Comparison of ENCODE assay signal across 1 cellular context in the genomic region with DNA sequence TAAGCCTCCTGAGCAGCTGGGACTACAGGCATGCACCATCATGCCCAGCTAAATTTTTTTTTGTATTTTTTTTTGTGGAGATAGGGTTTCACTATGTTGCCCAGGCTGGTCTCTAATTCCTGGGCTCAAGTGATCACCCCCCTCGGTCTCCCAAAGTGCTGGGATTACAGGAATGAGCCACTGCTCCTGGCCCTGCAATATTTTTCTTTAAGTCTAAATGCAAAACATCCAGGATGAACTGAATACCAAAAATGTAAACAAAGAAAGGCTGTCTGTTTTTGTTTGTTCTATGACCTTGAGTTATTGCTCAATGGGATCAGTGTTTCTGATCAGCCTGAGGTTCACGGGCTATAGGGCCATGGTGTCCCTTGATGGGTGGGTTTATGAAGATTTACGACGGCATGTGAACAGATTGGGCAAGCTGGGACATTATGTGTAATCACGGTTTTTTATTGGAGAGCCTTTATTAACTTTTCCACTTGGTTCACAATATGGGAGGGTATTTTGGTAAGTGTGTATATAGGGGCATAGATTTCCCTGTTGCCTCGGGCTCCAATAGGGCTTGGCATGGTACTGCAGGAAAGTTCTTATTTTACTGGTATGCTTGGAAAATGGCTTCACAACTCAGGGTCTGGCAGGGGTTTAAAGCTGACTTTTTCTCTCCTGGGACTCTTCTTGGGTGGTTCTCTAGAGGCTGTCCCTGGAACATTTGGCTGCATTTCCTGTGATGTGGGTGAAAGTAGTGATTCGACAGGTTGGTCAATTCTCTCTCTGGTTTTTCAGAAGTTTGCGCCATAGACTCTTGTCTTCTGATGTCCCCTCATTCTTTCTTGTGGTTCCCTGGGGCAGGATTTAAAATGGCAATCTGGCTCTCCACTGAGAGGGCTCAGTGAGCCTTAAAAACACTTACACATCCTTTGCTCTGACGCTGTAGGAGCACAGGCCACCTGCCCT.
TF ChIP-seq lines count a peak whose summit lies in the region.

No MANE protein-coding gene starts in this region.

TF ChIP-seq in HepG2, 621 proteins besides CTCF, POLR2A, EP300 and RAD21 (continued from another document and continues in another):
- TF ChIP-seq, protein P1, sequence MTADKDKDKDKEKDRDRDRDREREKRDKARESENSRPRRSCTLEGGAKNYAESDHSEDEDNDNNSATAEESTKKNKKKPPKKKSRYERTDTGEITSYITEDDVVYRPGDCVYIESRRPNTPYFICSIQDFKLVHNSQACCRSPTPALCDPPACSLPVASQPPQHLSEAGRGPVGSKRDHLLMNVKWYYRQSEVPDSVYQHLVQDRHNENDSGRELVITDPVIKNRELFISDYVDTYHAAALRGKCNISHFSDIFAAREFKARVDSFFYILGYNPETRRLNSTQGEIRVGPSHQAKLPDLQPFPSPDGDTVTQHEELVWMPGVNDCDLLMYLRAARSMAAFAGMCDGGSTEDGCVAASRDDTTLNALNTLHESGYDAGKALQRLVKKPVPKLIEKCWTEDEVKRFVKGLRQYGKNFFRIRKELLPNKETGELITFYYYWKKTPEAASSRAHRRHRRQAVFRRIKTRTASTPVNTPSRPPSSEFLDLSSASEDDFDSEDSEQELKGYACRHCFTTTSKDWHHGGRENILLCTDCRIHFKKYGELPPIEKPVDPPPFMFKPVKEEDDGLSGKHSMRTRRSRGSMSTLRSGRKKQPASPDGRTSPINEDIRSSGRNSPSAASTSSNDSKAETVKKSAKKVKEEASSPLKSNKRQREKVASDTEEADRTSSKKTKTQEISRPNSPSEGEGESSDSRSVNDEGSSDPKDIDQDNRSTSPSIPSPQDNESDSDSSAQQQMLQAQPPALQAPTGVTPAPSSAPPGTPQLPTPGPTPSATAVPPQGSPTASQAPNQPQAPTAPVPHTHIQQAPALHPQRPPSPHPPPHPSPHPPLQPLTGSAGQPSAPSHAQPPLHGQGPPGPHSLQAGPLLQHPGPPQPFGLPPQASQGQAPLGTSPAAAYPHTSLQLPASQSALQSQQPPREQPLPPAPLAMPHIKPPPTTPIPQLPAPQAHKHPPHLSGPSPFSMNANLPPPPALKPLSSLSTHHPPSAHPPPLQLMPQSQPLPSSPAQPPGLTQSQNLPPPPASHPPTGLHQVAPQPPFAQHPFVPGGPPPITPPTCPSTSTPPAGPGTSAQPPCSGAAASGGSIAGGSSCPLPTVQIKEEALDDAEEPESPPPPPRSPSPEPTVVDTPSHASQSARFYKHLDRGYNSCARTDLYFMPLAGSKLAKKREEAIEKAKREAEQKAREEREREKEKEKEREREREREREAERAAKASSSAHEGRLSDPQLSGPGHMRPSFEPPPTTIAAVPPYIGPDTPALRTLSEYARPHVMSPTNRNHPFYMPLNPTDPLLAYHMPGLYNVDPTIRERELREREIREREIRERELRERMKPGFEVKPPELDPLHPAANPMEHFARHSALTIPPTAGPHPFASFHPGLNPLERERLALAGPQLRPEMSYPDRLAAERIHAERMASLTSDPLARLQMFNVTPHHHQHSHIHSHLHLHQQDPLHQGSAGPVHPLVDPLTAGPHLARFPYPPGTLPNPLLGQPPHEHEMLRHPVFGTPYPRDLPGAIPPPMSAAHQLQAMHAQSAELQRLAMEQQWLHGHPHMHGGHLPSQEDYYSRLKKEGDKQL (CRISPR knock-in tag; IDR thresholded peaks at IDR 0.05; ENCODE audit: low read depth), result peak; percentile 68; the same call in 1 of the 2 replicates
- TF ChIP-seq WIZ (CRISPR knock-in tag; IDR thresholded peaks at IDR 0.05) (no peak), PATZ1 (CRISPR knock-in tag; IDR thresholded peaks at IDR 0.05) (peak; percentile 25; the same call in 1 of the 2 replicates), SNAPC4 (CRISPR knock-in tag; IDR thresholded peaks at IDR 0.05) (peak; percentile 74), ZNF777 (CRISPR knock-in tag; IDR thresholded peaks at IDR 0.05) (peak; percentile 53; the same call in 1 of the 2 replicates), TBX3 (IDR thresholded peaks at IDR 0.05; ENCODE audit: borderline replicate concordance) (no peak), KLF11 (CRISPR knock-in tag; IDR thresholded peaks at IDR 0.05) (no peak), ZNF337 (CRISPR knock-in tag; IDR thresholded peaks at IDR 0.05; ENCODE audit: borderline replicate concordance, low read depth) (no peak), ZNF543 (CRISPR knock-in tag; IDR thresholded peaks at IDR 0.05) (no peak), ZNF44 (CRISPR knock-in tag; IDR thresholded peaks at IDR 0.05) (no peak), DDIT3 (CRISPR knock-in tag; IDR thresholded peaks at IDR 0.05) (no peak), HNF1B (CRISPR knock-in tag; IDR thresholded peaks at IDR 0.05) (0 out of 2 replicates have a peak, but pooled peaks have one; percentile 30), JARID2 (CRISPR knock-in tag; IDR thresholded peaks at IDR 0.05; ENCODE audit: insufficient replicate concordance) (no peak), ZSCAN31 (CRISPR knock-in tag; IDR thresholded peaks at IDR 0.05; ENCODE audit: low read depth) (peak; percentile 36; the same call in 1 of the 2 replicates), TRIM24 (CRISPR knock-in tag; IDR thresholded peaks at IDR 0.05) (no peak), ZNF761 (CRISPR knock-in tag; conservative IDR thresholded peaks at IDR 0.05) (no peak), FIP1L1 (IDR thresholded peaks at IDR 0.05; ENCODE audit: borderline replicate concordance, insufficient read depth, low read depth, low read length) (no peak), TCF7 (IDR thresholded peaks at IDR 0.05; ENCODE audit: low read depth) (peak; percentile 62), GMEB2 (CRISPR knock-in tag; IDR thresholded peaks at IDR 0.05; ENCODE audit: low read depth) (no peak), MLX (CRISPR knock-in tag; IDR thresholded peaks at IDR 0.05) (peak; percentile 67; the same call in 1 of the 2 replicates), ZNF468 (CRISPR knock-in tag; IDR thresholded peaks at IDR 0.05) (no peak), CREM (IDR thresholded peaks at IDR 0.05) (no peak; the same call in 1 of the 2 replicates), CREM (CRISPR knock-in tag; IDR thresholded peaks at IDR 0.05) (no peak), SMYD3 (CRISPR knock-in tag; IDR thresholded peaks at IDR 0.05) (no peak), NR3C1 (CRISPR knock-in tag; IDR thresholded peaks at IDR 0.05) (no peak)
- TF ChIP-seq, protein P2, sequence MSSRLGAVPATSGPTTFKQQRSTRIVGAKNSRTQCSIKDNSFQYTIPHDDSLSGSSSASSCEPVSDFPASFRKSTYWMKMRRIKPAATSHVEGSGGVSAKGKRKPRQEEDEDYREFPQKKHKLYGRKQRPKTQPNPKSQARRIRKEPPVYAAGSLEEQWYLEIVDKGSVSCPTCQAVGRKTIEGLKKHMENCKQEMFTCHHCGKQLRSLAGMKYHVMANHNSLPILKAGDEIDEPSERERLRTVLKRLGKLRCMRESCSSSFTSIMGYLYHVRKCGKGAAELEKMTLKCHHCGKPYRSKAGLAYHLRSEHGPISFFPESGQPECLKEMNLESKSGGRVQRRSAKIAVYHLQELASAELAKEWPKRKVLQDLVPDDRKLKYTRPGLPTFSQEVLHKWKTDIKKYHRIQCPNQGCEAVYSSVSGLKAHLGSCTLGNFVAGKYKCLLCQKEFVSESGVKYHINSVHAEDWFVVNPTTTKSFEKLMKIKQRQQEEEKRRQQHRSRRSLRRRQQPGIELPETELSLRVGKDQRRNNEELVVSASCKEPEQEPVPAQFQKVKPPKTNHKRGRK (CRISPR knock-in tag; IDR thresholded peaks at IDR 0.05), result no peak
- TF ChIP-seq, protein P3, sequence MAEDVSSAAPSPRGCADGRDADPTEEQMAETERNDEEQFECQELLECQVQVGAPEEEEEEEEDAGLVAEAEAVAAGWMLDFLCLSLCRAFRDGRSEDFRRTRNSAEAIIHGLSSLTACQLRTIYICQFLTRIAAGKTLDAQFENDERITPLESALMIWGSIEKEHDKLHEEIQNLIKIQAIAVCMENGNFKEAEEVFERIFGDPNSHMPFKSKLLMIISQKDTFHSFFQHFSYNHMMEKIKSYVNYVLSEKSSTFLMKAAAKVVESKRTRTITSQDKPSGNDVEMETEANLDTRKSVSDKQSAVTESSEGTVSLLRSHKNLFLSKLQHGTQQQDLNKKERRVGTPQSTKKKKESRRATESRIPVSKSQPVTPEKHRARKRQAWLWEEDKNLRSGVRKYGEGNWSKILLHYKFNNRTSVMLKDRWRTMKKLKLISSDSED (CRISPR knock-in tag; IDR thresholded peaks at IDR 0.05), result no peak
- TF ChIP-seq, protein P4, sequence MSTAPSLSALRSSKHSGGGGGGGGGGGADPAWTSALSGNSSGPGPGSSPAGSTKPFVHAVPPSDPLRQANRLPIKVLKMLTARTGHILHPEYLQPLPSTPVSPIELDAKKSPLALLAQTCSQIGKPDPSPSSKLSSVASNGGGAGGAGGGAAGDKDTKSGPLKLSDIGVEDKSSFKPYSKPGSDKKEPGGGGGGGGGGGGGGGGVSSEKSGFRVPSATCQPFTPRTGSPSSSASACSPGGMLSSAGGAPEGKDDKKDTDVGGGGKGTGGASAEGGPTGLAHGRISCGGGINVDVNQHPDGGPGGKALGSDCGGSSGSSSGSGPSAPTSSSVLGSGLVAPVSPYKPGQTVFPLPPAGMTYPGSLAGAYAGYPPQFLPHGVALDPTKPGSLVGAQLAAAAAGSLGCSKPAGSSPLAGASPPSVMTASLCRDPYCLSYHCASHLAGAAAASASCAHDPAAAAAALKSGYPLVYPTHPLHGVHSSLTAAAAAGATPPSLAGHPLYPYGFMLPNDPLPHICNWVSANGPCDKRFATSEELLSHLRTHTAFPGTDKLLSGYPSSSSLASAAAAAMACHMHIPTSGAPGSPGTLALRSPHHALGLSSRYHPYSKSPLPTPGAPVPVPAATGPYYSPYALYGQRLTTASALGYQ (CRISPR knock-in tag; IDR thresholded peaks at IDR 0.05), result peak; percentile 65; the same call in 1 of the 2 replicates
